ENCODE assay signal across 10 cellular contexts in genomic region chr14:22505751-22506710, GRCh38.
A peak's percentile ranks its signal among the peaks of the same experiment; 100 is the strongest.
DNase-seq lines count a peak whose midpoint lies in the region; ATAC-seq and TF ChIP-seq lines count a peak whose summit lies in the region.
"Had no signal": no experiment of that assay in that cellular context is flagged by ENCODE, and none has a peak within 500 bp of the region (broad histone marks: within the 10 kb centered on the region; RNA-seq: fewer than 3 reads in every experiment).

No MANE protein-coding gene starts in this region.

- no peak overlapping the region for H3K4me3 ChIP-seq in ovary

- H3K36me3 Mint-ChIP-seq in T-helper 1 cell treated with Interleukin-12 subunit alpha and Interleukin-12 subunit beta and Interleukin-4 antibody, amounts not matched to agents 30 μg/mL and 1 μg/mL, for 36 hours (ENCODE audit: low read depth): peaks cover 93% of the 10 kb centered on the region
- H3K36me3 Mint-ChIP-seq in activated B cell treated with CpG ODN at 0.5 μM for 24 hours (ENCODE audit: low read depth) (no peaks in the 10 kb centered on the region), natural killer cell (peaks cover 9% of the 10 kb centered on the region)

- WGBS in ovary, 3 donors: 85 to 90% (median 86%) methylated on average over 13 of the region's 13 CpGs

- no peaks in the 10 kb centered on the region for H3K36me3 ChIP-seq in ovary

- H3K27ac Mint-ChIP-seq in T-helper 1 cell treated with Interleukin-12 subunit alpha and Interleukin-12 subunit beta and Interleukin-4 antibody, amounts not matched to agents 30 μg/mL and 1 μg/mL, for 36 hours: peak overlapping the region; percentile 93
- H3K27ac Mint-ChIP-seq in activated B cell treated with CpG ODN at 0.5 μM for 24 hours (peak overlapping the region; percentile 90), natural killer cell (peak overlapping the region; percentile 40 to 80)

- H3K27ac ChIP-seq in ovary: no peak overlapping the region

- ATAC-seq in GM21447 (IDR thresholded peaks at IDR 0.05; ENCODE audit: unreplicated experiment) (peak; percentile 34), activated B cell treated with CpG ODN at 0.5 μM for 24 hours (ENCODE audit: low read depth) (peak; percentile 29), natural killer cell (peak in 2 of 3 donors; percentile 57 to 68), GM18520 (IDR thresholded peaks at IDR 0.05; ENCODE audit: unreplicated experiment) (no peak)

- TF ChIP-seq CTCF in activated B cell treated with CpG ODN at 0.5 μM for 24 hours (IDR thresholded peaks at IDR 0.05) (no peak), natural killer cell (IDR thresholded peaks at IDR 0.05) (no peak), ovary (IDR thresholded peaks at IDR 0.05) (no peak)

- DNase-seq in T-helper 1 cell (no peak), activated B cell treated with CpG ODN at 0.5 μM for 24 hours (no peak), natural killer cell (no peak), NK-92 (lab: John Stamatoyannopoulos, UW; ENCODE audit: unreplicated experiment) (no peak), ovary (no peak)
- DNase-seq: Kasumi-1, NCI-H774 had no signal

- CTCF ChIA-PET in activated B cell treated with CpG ODN at 0.5 μM for 24 hours (lab: Charles Lee): interaction anchor here (1.2 to 5.7 kb wide), 4 partner anchors 10 to 64 kb away, joined by 3 to 36 read pairs (median 6); no protein-coding TSS in a partner anchor

- peaks cover 71% of the 10 kb centered on the region for H3K4me1 Mint-ChIP-seq in T-helper 1 cell treated with Interleukin-12 subunit alpha and Interleukin-12 subunit beta and Interleukin-4 antibody, amounts not matched to agents 30 μg/mL and 1 μg/mL, for 36 hours (ENCODE audit: low read depth)
- peaks cover 72% of the 10 kb centered on the region for H3K4me1 Mint-ChIP-seq in activated B cell treated with CpG ODN at 0.5 μM for 24 hours
- peaks cover 42 to 65% of the 10 kb centered on the region in 2 donors for H3K4me1 Mint-ChIP-seq in natural killer cell

- no peaks in the 10 kb centered on the region for H3K9me3 Mint-ChIP-seq in T-helper 1 cell treated with Interleukin-12 subunit alpha and Interleukin-12 subunit beta and Interleukin-4 antibody, amounts not matched to agents 30 μg/mL and 1 μg/mL, for 36 hours
- no peaks in the 10 kb centered on the region for H3K9me3 Mint-ChIP-seq in activated B cell treated with CpG ODN at 0.5 μM for 24 hours
- H3K9me3 Mint-ChIP-seq in natural killer cell: no peaks in the 10 kb centered on the region

- H3K27me3 ChIP-seq in ovary: no peaks in the 10 kb centered on the region

- TF ChIP-seq EP300 in ovary (IDR thresholded peaks at IDR 0.05): no peak

- no peaks in the 10 kb centered on the region for H3K9me3 ChIP-seq in ovary

- H3K4me1 ChIP-seq in ovary (ENCODE audit: insufficient read depth): peaks cover 3% of the 10 kb centered on the region

- TF ChIP-seq POLR2A in ovary (IDR thresholded peaks at IDR 0.05): no peak

- peak overlapping the region; percentile 87 for H3K4me3 Mint-ChIP-seq in T-helper 1 cell treated with Interleukin-12 subunit alpha and Interleukin-12 subunit beta and Interleukin-4 antibody, amounts not matched to agents 30 μg/mL and 1 μg/mL, for 36 hours
- H3K4me3 Mint-ChIP-seq in activated B cell treated with CpG ODN at 0.5 μM for 24 hours (peak overlapping the region; percentile 49), natural killer cell (peak overlapping the region; percentile 13)

- H3K27me3 Mint-ChIP-seq in T-helper 1 cell treated with Interleukin-12 subunit alpha and Interleukin-12 subunit beta and Interleukin-4 antibody, amounts not matched to agents 30 μg/mL and 1 μg/mL, for 36 hours (ENCODE audit: low read depth): no peaks in the 10 kb centered on the region
- H3K27me3 Mint-ChIP-seq in activated B cell treated with CpG ODN at 0.5 μM for 24 hours (no peaks in the 10 kb centered on the region), natural killer cell (ENCODE audit: low read depth in 2 of 2) (no peaks in the 10 kb centered on the region)

- intact Hi-C loops in activated B cell treated with CpG ODN at 0.5 μM for 24 hours (cut with micrococcal nuclease) (loop anchor here (1.0 kb wide), 1 partner anchor 50 kb away; no protein-coding TSS in a partner anchor), natural killer cell (cut with micrococcal nuclease) (no loop called here), ovary (cut with DNase I) (no loop called here)

- POLR2A ChIA-PET in activated B cell treated with CpG ODN at 0.5 μM for 24 hours (lab: Charles Lee): interaction anchor here (0.8 to 9.9 kb wide), 15 partner anchors 9 to 256 kb away, joined by 3 to 100 read pairs (median 8); no protein-coding TSS in a partner anchor

Comparison
In these comparisons a context has a peak if more than half of its experiments do, and no peak if none do; other contexts are left out.
1. H3K4me3 Mint-ChIP-seq: peak in every context shown above with its lines; median percentile 87 in T-helper 1 cell treated with Interleukin-12 subunit alpha and Interleukin-12 subunit beta and Interleukin-4 antibody, amounts not matched to agents 30 μg/mL and 1 μg/mL, for 36 hours; 49 in activated B cell treated with CpG ODN at 0.5 μM for 24 hours; 13 in natural killer cell.